ENCODE assay signal across 11 cellular contexts in the genomic region with DNA sequence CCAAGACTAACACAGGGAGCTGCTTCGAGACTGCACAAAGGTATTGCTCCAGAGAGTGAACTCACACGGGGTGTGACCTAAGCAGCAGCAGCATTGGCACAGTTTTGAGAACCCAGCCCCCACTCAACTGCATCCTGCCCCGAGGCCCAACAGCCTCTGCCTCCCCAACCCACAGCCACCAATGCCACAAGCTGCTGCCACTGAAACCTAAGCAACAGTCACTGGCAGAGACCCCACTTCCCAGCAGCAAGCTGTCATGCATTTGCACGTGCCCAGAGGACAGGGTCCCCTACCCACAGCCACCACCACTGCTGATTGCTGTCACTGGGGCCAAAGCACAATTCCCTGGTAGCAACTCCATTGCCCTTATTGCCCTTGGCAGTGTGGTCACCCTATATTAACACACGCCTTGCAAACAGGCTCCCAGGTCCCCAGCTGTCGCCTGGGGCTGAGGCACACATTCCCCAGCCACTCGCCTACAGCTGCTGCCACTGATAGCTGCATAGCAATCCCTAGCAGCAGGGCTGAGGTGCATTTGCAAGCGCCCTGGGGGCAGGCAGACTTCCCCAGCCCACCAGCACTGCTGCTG.
DNase-seq lines count a peak whose midpoint lies in the region; ATAC-seq and TF ChIP-seq lines count a peak whose summit lies in the region.
"Had no signal": no experiment of that assay in that cellular context is flagged by ENCODE, and none has a peak within 500 bp of the region (broad histone marks: within the 10 kb centered on the region; RNA-seq: fewer than 3 reads in every experiment).

No MANE protein-coding gene starts in this region.

- POLR2A ChIA-PET in naive thymus-derived CD8-positive, alpha-beta T cell (lab: Charles Lee): no interaction called here

- no peaks in the 10 kb centered on the region for H3K27me3 Mint-ChIP-seq in naive thymus-derived CD8-positive, alpha-beta T cell

- H3K36me3 Mint-ChIP-seq in naive thymus-derived CD8-positive, alpha-beta T cell: peaks cover 17 to 48% (median 27%) of the 10 kb centered on the region in 3 donors

- H3K9me3 ChIP-seq in stomach: no peaks in the 10 kb centered on the region
- H3K9me3 ChIP-seq: right lobe of liver, SJSA1 had no signal

- 75 to 90% (median 84%) methylated on average over 7 to 8 of the region's 8 CpGs for WGBS in stomach, 5 donors

- H3K27me3 ChIP-seq in stomach: no peaks in the 10 kb centered on the region
- H3K27me3 ChIP-seq: right lobe of liver, SJSA1 had no signal

- peaks cover 0 to 12% (median 2%) of the 10 kb centered on the region in 4 donors for H3K36me3 ChIP-seq in stomach
- H3K36me3 ChIP-seq: right lobe of liver, SJSA1 had no signal

- peak in 1 of 2 donors; percentile 45 for ATAC-seq in naive thymus-derived CD8-positive, alpha-beta T cell
- ATAC-seq in GM18502 (IDR thresholded peaks at IDR 0.05; ENCODE audit: poor library complexity, unreplicated experiment): no peak
- ATAC-seq in HG03432 (IDR thresholded peaks at IDR 0.05; ENCODE audit: unreplicated experiment): no peak

- no peak for TF ChIP-seq POLR2A in stomach (IDR thresholded peaks at IDR 0.05)

- no peaks in the 10 kb centered on the region for H3K9me3 Mint-ChIP-seq in naive thymus-derived CD8-positive, alpha-beta T cell

- no peaks in the 10 kb centered on the region for H3K4me1 ChIP-seq in stomach
- H3K4me1 ChIP-seq: right lobe of liver, SJSA1 had no signal

- TF ChIP-seq CTCF in epithelial cell of esophagus (IDR thresholded peaks at IDR 0.05; ENCODE audit: insufficient read depth, low read depth, low read length, missing control alignments) (no peak), stomach (IDR thresholded peaks at IDR 0.05) (no peak)

- peak overlapping the region in 9 of 10 donors; percentile 1 to 76 (median 60) for H3K27ac Mint-ChIP-seq in naive thymus-derived CD8-positive, alpha-beta T cell

- H3K4me3 ChIP-seq in epithelial cell of esophagus (ENCODE audit: low read length): no peak overlapping the region
- no peak overlapping the region for H3K4me3 ChIP-seq in stomach
- H3K4me3 ChIP-seq: right lobe of liver, SJSA1 had no signal

- H3K27ac ChIP-seq in stomach: no peak overlapping the region
- H3K27ac ChIP-seq: right lobe of liver, SJSA1 had no signal

- peaks cover 19 to 49% (median 29%) of the 10 kb centered on the region in 4 donors for H3K4me1 Mint-ChIP-seq in naive thymus-derived CD8-positive, alpha-beta T cell

- intact Hi-C loops in stomach (cut with DNase I; ENCODE audit: low total_unique reads): no loop called here

- no peak for TF ChIP-seq EP300 in stomach (IDR thresholded peaks at IDR 0.05)

- H3K4me3 Mint-ChIP-seq in naive thymus-derived CD8-positive, alpha-beta T cell: peak overlapping the region in 2 of 10 donors; percentile 8 to 48

- DNase-seq in EH (ENCODE audit: low read depth): peak; percentile 14
- DNase-seq in M059J (ENCODE audit: low read depth): peak; percentile 31
- peak; percentile 4 for DNase-seq in epithelial cell of esophagus (ENCODE audit: low read depth)
- DNase-seq in naive thymus-derived CD8-positive, alpha-beta T cell: peak in 3 of 10 donors; percentile 10 to 58 (median 12)
- no peak for DNase-seq in stomach
- DNase-seq: COR-L47, NCI-H510A, right lobe of liver had no signal
